ENCODE assay signal across 10 cellular contexts in genomic region chr19:52584686-52585085, GRCh38.
"Had no signal": no experiment of that assay in that cellular context is flagged by ENCODE, and none has a peak within 500 bp of the region (broad histone marks: within the 10 kb centered on the region; RNA-seq: fewer than 3 reads in every experiment).

No MANE protein-coding gene starts in this region.

- H3K27ac Mint-ChIP-seq: activated naive CD4-positive, alpha-beta T cell treated with anti-CD3 and anti-CD28 coated beads, Interleukin-2, amount 50 U/mL, for 24 hours had no signal

- H3K4me1 ChIP-seq: right lobe of liver had no signal

- H3K9me3 ChIP-seq: thoracic aorta had no signal

- H3K4me3 ChIP-seq: thoracic aorta had no signal

- ATAC-seq: right lobe of liver had no signal

- H3K4me3 Mint-ChIP-seq: activated naive CD4-positive, alpha-beta T cell treated with anti-CD3 and anti-CD28 coated beads, Interleukin-2, amount 50 U/mL, for 24 hours had no signal

- H3K27ac ChIP-seq: neutrophil, right lobe of liver had no signal

- DNase-seq: activated CD4-positive, alpha-beta T cell treated with anti-CD3 and anti-CD28 coated beads, Interleukin-2, amount 50 U/mL, for 1 hour; activated T-cell treated with anti-CD3 and anti-CD28 coated beads, Interleukin-2, amount 50 U/mL, for 1 hour; head of caudate nucleus; right lobe of liver; stimulated activated CD4-positive, alpha-beta T cell treated with anti-CD3 and anti-CD28 coated beads, Interleukin-2, amount 100 ng/mL, for 24 hours; stimulated activated naive CD4-positive, alpha-beta T cell treated with Interleukin-2 at 50 U/mL for 16 hours; T-helper 2 cell had no signal

- H3K27me3 ChIP-seq: neutrophil, right lobe of liver had no signal

- H3K27me3 Mint-ChIP-seq: activated naive CD4-positive, alpha-beta T cell treated with anti-CD3 and anti-CD28 coated beads, Interleukin-2, amount 50 U/mL, for 24 hours had no signal

- H3K4me1 Mint-ChIP-seq: activated naive CD4-positive, alpha-beta T cell treated with anti-CD3 and anti-CD28 coated beads, Interleukin-2, amount 50 U/mL, for 24 hours had no signal
